8 cellular contexts compared by ENCODE assay signal in the genomic region with DNA sequence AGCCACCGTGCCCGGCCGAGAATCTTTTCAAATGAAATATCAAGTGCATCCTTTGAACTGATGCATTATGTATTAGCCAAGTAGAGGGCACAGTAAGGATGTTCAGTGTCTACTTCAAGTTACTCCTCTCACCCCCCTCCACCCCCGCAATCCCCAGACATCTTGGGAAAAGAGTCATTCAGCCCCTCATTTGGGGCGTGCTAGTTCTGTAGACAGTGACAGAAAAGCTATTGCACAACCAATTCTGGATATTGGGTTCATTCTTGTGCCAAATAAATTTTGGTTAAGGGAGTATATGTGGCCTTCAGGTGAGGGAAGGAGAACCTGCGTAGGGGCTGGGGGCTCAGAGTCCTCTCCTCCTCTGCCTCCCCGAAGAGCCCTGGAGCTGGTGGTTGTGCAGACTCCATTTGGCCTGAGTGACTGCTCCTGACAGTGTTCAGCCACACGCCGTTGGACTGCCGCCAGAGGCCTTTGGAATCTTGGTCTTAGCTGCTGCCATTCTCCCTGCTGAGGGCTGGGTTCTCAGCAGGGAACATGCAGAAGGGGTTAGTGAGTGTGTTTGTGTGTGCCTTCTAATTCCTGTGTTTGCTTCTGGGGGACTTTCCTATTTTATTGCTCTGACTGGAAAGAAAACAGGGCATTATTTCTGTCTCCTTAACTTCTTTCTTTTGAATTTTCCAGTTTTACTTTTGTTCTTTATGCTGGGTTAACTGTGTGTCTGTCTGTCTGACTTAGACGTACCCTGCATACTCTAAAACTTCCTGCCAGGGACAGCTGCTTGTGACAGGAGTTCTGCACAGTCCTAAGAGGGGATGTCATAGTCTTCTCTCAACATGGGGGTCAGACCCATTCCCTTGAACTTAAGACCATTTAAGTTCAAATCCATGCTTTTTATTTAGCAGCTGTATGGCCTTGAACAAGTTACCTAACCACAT. TPM values are rescaled to one million over a fixed set of nuclear protein-coding genes. Genes with fewer than 3 reads are reported as not detected.
DNase-seq lines count a peak whose midpoint lies in the region; ATAC-seq and TF ChIP-seq lines count a peak whose summit lies in the region.

No MANE protein-coding gene starts in this region.

- H3K9me3 ChIP-seq in colonic mucosa, result no peaks in the 10 kb centered on the region
- no peaks in the 10 kb centered on the region for H3K9me3 ChIP-seq in mesodermal cell (ENCODE audit: control insufficient read depth, low read length)
- H3K9me3 ChIP-seq in aorta (ENCODE audit: control insufficient read depth, low read length), result no peaks in the 10 kb centered on the region

- ATAC-seq in aorta (ENCODE audit: low FRiP score), result peak; percentile 90
- no peak for ATAC-seq in GM19395 (IDR thresholded peaks at IDR 0.05; ENCODE audit: unreplicated experiment)

- no peak for TF ChIP-seq CTCF in colonic mucosa (IDR thresholded peaks at IDR 0.05)

- no peak overlapping the region for H3K9ac ChIP-seq in colonic mucosa (ENCODE audit: low read depth in 2 of 2, low read length in 2 of 2)

- H3K36me3 ChIP-seq in colonic mucosa (no peaks in the 10 kb centered on the region), mesodermal cell (ENCODE audit: control insufficient read depth, insufficient read depth, low read length) (no peaks in the 10 kb centered on the region), aorta (ENCODE audit: control insufficient read depth in 1 of 2, insufficient read depth in 2 of 2, low read length in 1 of 2) (no peaks in the 10 kb centered on the region)

- H3K27me3 ChIP-seq in colonic mucosa (no peaks in the 10 kb centered on the region), aorta (ENCODE audit: control insufficient read depth in 1 of 2, insufficient read depth in 2 of 2, low read length in 1 of 2) (no peaks in the 10 kb centered on the region)

- H3K27ac ChIP-seq in colonic mucosa (no peak overlapping the region), mesodermal cell (ENCODE audit: low read depth, low read length, severe bottlenecking) (peak overlapping the region; percentile 11), aorta (ENCODE audit: low read depth in 1 of 2, low read length in 2 of 2) (peak overlapping the region in 1 of 2 donors; percentile 41)

- WGBS in mesodermal cell (ENCODE audit: insufficient coverage in 2 of 2), 2 experiments, result 58 to 72% methylated on average over 6 to 9 of the region's 11 CpGs
- 40 to 46% methylated on average over 11 of the region's 11 CpGs for WGBS in aorta, 2 donors

- H3K4me1 ChIP-seq in colonic mucosa, result no peaks in the 10 kb centered on the region
- peaks cover 12% of the 10 kb centered on the region for H3K4me1 ChIP-seq in mesodermal cell (ENCODE audit: control insufficient read depth, insufficient read depth, low read length, poor library complexity, severe bottlenecking)
- no peaks in the 10 kb centered on the region for H3K4me1 ChIP-seq in aorta (ENCODE audit: control insufficient read depth in 1 of 2, insufficient read depth in 2 of 2, low read length in 2 of 2)

- H3K4me3 ChIP-seq in colonic mucosa (no peak overlapping the region), mesodermal cell (ENCODE audit: extremely low read depth, insufficient read depth, low read length, poor library complexity, severe bottlenecking) (no peak overlapping the region), aorta (ENCODE audit: low read length in 2 of 2) (no peak overlapping the region)

- DNase-seq in NCI-H524 (lab: John Stamatoyannopoulos, UW), result peak; percentile 28 to 74
- no peak for DNase-seq in NCI-H524 treated with DMSO at 0.1 percent for 48 hours (lab: John Stamatoyannopoulos, UW)
- peak; percentile 73 for DNase-seq in colonic mucosa
- peak; percentile 85 to 95 for DNase-seq in aorta
- no peak for DNase-seq in NCI-H2196 (lab: John Stamatoyannopoulos, UW; ENCODE audit: unreplicated experiment)
- DNase-seq in GM19240 (ENCODE audit: insufficient read length, low spot score), result no peak

- intact Hi-C loops in colonic mucosa (cut with DNase I), result no loop called here
- intact Hi-C loops in aorta (cut with DNase I), result no loop called here

RNA-seq across cellular contexts. Expression of a gene that starts 21.0 kb away (rescaled TPM):
- total RNA-seq in colonic mucosa, result under 1 TPM; 0.54 to 0.74 TPM
- polyA plus RNA-seq in mesodermal cell (2013, experiment 1 of 2), result 10.4 TPM
- 9.4 TPM for polyA plus RNA-seq in mesodermal cell (2013, experiment 2 of 2)
- total RNA-seq in aorta, result 1 to 10 TPM; 5.9 to 7.0 TPM
- polyA plus RNA-seq in aorta, result 1 to 10 TPM; 1.6 to 3.0 TPM

Comparison
In these comparisons a context has a peak if more than half of its experiments do, and no peak if none do; other contexts are left out.
1. DNase-seq: peak in NCI-H524 (2 of 2), colonic mucosa (single experiment) and aorta (2 of 2); none in NCI-H524 treated with DMSO at 0.1 percent for 48 hours (single experiment), NCI-H2196 (single experiment) and GM19240 (single experiment).